Comparison of ENCODE assay signal across 18 cellular contexts in genomic region chr16:48272837-48273421, GRCh38. TPM values are rescaled to one million over a fixed set of nuclear protein-coding genes. Genes with fewer than 3 reads are reported as not detected.
A peak's percentile ranks its signal among the peaks of the same experiment; 100 is the strongest.
DNase-seq lines count a peak whose midpoint lies in the region; ATAC-seq and TF ChIP-seq lines count a peak whose summit lies in the region.
"Had no signal": no experiment of that assay in that cellular context is flagged by ENCODE, and none has a peak within 500 bp of the region (broad histone marks: within the 10 kb centered on the region; RNA-seq: fewer than 3 reads in every experiment).

No MANE protein-coding gene starts in this region.

- no peak for TF ChIP-seq CTCF in choroid plexus epithelial cell (conservative IDR thresholded peaks at IDR 0.05; ENCODE audit: low read depth, low read length)
- TF ChIP-seq CTCF in heart right ventricle (IDR thresholded peaks at IDR 0.05): no peak
- TF ChIP-seq CTCF in neural crest cell (conservative IDR thresholded peaks at IDR 0.05): no peak
- TF ChIP-seq CTCF in upper lobe of left lung (IDR thresholded peaks at IDR 0.05): no peak

- peak; percentile 21 to 93 (median 75) for ATAC-seq in heart right ventricle
- no peak for ATAC-seq in upper lobe of left lung (ENCODE audit: low FRiP score in 2 of 2)
- no peak for ATAC-seq in GM19328 (IDR thresholded peaks at IDR 0.05; ENCODE audit: unreplicated experiment)
- ATAC-seq in HG02642 (IDR thresholded peaks at IDR 0.05; ENCODE audit: poor library complexity, unreplicated experiment): no peak

- H3K36me3 ChIP-seq in heart right ventricle: peaks cover 0 to 79% (median 9%) of the 10 kb centered on the region in 9 donors
- H3K36me3 ChIP-seq in upper lobe of left lung: peaks cover 0 to 18% (median 13%) of the 10 kb centered on the region in 4 donors

- no peak for TF ChIP-seq EP300 in upper lobe of left lung (IDR thresholded peaks at IDR 0.05)

- H3K4me3 Mint-ChIP-seq in neural crest cell: no peak overlapping the region
- H3K4me3 Mint-ChIP-seq: activated naive CD8-positive, alpha-beta T cell treated with anti-CD3 and anti-CD28 coated beads, Interleukin-2, amount 10 ng/mL, durations not matched to agents 7 days and 5 days; H9 had no signal

- H3K27ac ChIP-seq in heart right ventricle (peak overlapping the region; percentile 13 to 64 (median 52)), upper lobe of left lung (peak overlapping the region; percentile 0 to 75 (median 42))
- H3K27ac ChIP-seq: C4-2B, PC-9, testis had no signal

- no peaks in the 10 kb centered on the region for H3K27me3 ChIP-seq in heart right ventricle
- no peaks in the 10 kb centered on the region for H3K27me3 ChIP-seq in upper lobe of left lung
- H3K27me3 ChIP-seq: testis had no signal

- H3K9me3 Mint-ChIP-seq in neural crest cell: no peaks in the 10 kb centered on the region
- H3K9me3 Mint-ChIP-seq: activated naive CD8-positive, alpha-beta T cell treated with anti-CD3 and anti-CD28 coated beads, Interleukin-2, amount 10 ng/mL, durations not matched to agents 7 days and 5 days; H9 had no signal

- no peak for TF ChIP-seq POLR2A in upper lobe of left lung (IDR thresholded peaks at IDR 0.05)

- peaks cover 12% of the 10 kb centered on the region for H3K4me1 Mint-ChIP-seq in neural crest cell
- H3K4me1 Mint-ChIP-seq: activated naive CD8-positive, alpha-beta T cell treated with anti-CD3 and anti-CD28 coated beads, Interleukin-2, amount 10 ng/mL, durations not matched to agents 7 days and 5 days had no signal

- no peaks in the 10 kb centered on the region for H3K27me3 Mint-ChIP-seq in neural crest cell (ENCODE audit: low read depth)
- H3K27me3 Mint-ChIP-seq: activated naive CD8-positive, alpha-beta T cell treated with anti-CD3 and anti-CD28 coated beads, Interleukin-2, amount 10 ng/mL, durations not matched to agents 7 days and 5 days had no signal

- H3K27ac Mint-ChIP-seq in neural crest cell (ENCODE audit: unreplicated experiment): peak overlapping the region; percentile 60
- H3K27ac Mint-ChIP-seq: activated naive CD8-positive, alpha-beta T cell treated with anti-CD3 and anti-CD28 coated beads, Interleukin-2, amount 10 ng/mL, durations not matched to agents 7 days and 5 days had no signal

- no peaks in the 10 kb centered on the region for H3K36me3 Mint-ChIP-seq in neural crest cell (ENCODE audit: low read depth)

- no peak overlapping the region for H3K4me3 ChIP-seq in choroid plexus epithelial cell (ENCODE audit: low read depth, low read length)
- peak overlapping the region in 1 of 10 donors; percentile 1 for H3K4me3 ChIP-seq in heart right ventricle
- peak overlapping the region in 1 of 4 donors; percentile 18 for H3K4me3 ChIP-seq in upper lobe of left lung
- H3K4me3 ChIP-seq: PC-9, testis had no signal

- DNase-seq in choroid plexus epithelial cell (ENCODE audit: low read depth) (peak; percentile 52), heart right ventricle (peak in 1 of 2 donors; percentile 36), neural crest cell (ENCODE audit: low read depth, low spot score) (no peak), upper lobe of left lung (no peak), SHP77 treated with DMSO at 0.1 percent for 48 hours (lab: John Stamatoyannopoulos, UW) (no peak)
- DNase-seq: activated CD4-positive, alpha-beta T cell treated with anti-CD3 and anti-CD28 coated beads for 1 hour; activated naive CD8-positive, alpha-beta T cell treated with anti-CD3 and anti-CD28 coated beads, Interleukin-2, amount 10 ng/mL, durations not matched to agents 7 days and 5 days; activated T-cell treated with anti-CD3 and anti-CD28 coated beads for 4 hours; cortex of kidney; H9; mesendoderm; NCI-H510A; PC-9; testis had no signal

- H3K9me3 ChIP-seq in heart right ventricle: no peaks in the 10 kb centered on the region
- H3K9me3 ChIP-seq in upper lobe of left lung: no peaks in the 10 kb centered on the region
- H3K9me3 ChIP-seq: testis had no signal

- intact Hi-C loops in heart right ventricle (cut with DNase I): loop anchor here in 1 of 10 donors (10.0 kb wide), 1 partner anchor 272 kb away; no protein-coding TSS in a partner anchor

- 62 to 69% methylated on average over 8 of the region's 8 CpGs for WGBS in heart right ventricle, 2 donors
- WGBS in upper lobe of left lung, 2 donors: 68 to 73% methylated on average over 8 of the region's 8 CpGs

- H3K4me1 ChIP-seq in heart right ventricle: peaks cover 0 to 58% (median 28%) of the 10 kb centered on the region in 9 donors
- peaks cover 0 to 5% (median 2%) of the 10 kb centered on the region in 4 donors for H3K4me1 ChIP-seq in upper lobe of left lung
- H3K4me1 ChIP-seq: testis had no signal

RNA-seq across cellular contexts. Expression of gene ABCC11, which starts 25.6 kb away (rescaled TPM):
- total RNA-seq in heart right ventricle (under 1 TPM in 6 of 10 donors, not detected in 4; 0.17 to 0.61 (median 0.26) TPM), neural crest cell (0.09 and 0.20 TPM in 2 replicates), upper lobe of left lung (under 1 TPM in 4 of 6 donors, not detected in 2; 0.15 to 0.33 (median 0.21) TPM)
- under 1 TPM in 1 of 2 donors, not detected in 1; 0.01 TPM for polyA plus RNA-seq in heart right ventricle
- total RNA-seq: T-helper 1 cell treated with Interleukin-12 subunit alpha and Interleukin-12 subunit beta and Interleukin-4 antibody, amounts not matched to agents 30 ng/mL and 1 ng/mL, for 36 hours had no signal

RNA-seq across cellular contexts. Expression of gene LONP2, which starts 28.8 kb away (rescaled TPM):
- total RNA-seq in heart right ventricle (10 to 100 TPM; 66.2 to 86.6 (median 75.4) TPM), neural crest cell (42.4 and 43.3 TPM in 2 replicates), upper lobe of left lung (100 to 1,000 TPM in 1 of 6 donors, 10 to 100 TPM in 5; 47.9 to 104 (median 57.8) TPM)
- 10 to 100 TPM; 16.5 to 53.8 TPM for polyA plus RNA-seq in heart right ventricle

Comparison
In these comparisons a context has a peak if more than half of its experiments do, and no peak if none do; other contexts are left out.
1. ATAC-seq: peak in heart right ventricle (8 of 8); none in upper lobe of left lung (0 of 2), GM19328 (single experiment) and HG02642 (single experiment).